17 cellular contexts compared by ENCODE assay signal in the genomic region with DNA sequence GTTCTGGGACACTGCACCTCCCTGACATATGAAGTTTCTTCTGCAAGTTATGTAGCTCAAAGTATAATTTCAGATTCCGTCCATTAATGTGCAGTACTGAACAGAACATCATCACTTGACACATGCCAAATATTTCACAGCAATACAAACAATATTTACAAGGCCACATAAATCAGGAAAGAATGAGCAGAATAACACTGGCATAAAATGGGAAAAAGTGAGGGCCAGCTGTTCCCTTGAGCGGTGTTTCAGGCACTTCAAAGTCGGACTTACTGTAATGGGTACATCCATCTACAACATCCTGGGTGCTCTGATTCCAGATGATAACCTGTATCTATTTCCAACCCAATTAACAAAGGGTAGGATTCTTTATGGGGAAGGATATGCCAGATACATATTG.
DNase-seq lines count a peak whose midpoint lies in the region; ATAC-seq and TF ChIP-seq lines count a peak whose summit lies in the region.
"Had no signal": no experiment of that assay in that cellular context is flagged by ENCODE, and none has a peak within 500 bp of the region (broad histone marks: within the 10 kb centered on the region; RNA-seq: fewer than 3 reads in every experiment).

No MANE protein-coding gene starts in this region.

- H3K27ac ChIP-seq in mammary epithelial cell (ENCODE audit: insufficient read depth, low read depth, low read length): no peak overlapping the region
- no peak overlapping the region for H3K27ac ChIP-seq in endodermal cell (ENCODE audit: low read depth, low read length)
- H3K27ac ChIP-seq: 22Rv1, BLaER1, GM23248 had no signal

- peaks cover 18% of the 10 kb centered on the region for H3K79me2 ChIP-seq in mammary epithelial cell (ENCODE audit: insufficient read depth, low read length)

- H3K4me3 Mint-ChIP-seq in MCF 10A (ENCODE audit: unreplicated experiment) (no peak overlapping the region), endodermal cell (no peak overlapping the region)
- H3K4me3 Mint-ChIP-seq: CD8-positive, alpha-beta memory T cell had no signal

- H3K9me3 ChIP-seq in mammary epithelial cell (replicated peaks; ENCODE audit: insufficient read depth, low read length) (no peaks in the 10 kb centered on the region), endodermal cell (ENCODE audit: control insufficient read depth, low read length) (no peaks in the 10 kb centered on the region), skeletal muscle satellite cell (replicated peaks; ENCODE audit: low read length) (no peaks in the 10 kb centered on the region)
- H3K9me3 ChIP-seq: BLaER1, Caco-2 had no signal

- intact Hi-C loops in MCF 10A (cut with micrococcal nuclease): no loop called here
- intact Hi-C loops in mammary epithelial cell (cut with micrococcal nuclease): loop anchor here (10.0 kb wide), 1 partner anchor 58 kb away; no protein-coding TSS in a partner anchor

- DNase-seq in MCF 10A (ENCODE audit: unreplicated experiment) (no peak), mammary epithelial cell (no peak), endodermal cell (no peak), SIG-M5 (lab: John Stamatoyannopoulos, UW) (no peak), foreskin fibroblast (no peak), anterior cingulate cortex (lab: John Stamatoyannopoulos, UW) (no peak)
- DNase-seq: AML-193; Caco-2; CD8-positive, alpha-beta memory T cell; DND-41; GDM1; GM23248; H7 had no signal

- H3K27ac Mint-ChIP-seq in MCF 10A (ENCODE audit: low read depth, unreplicated experiment) (peak overlapping the region; percentile 9), endodermal cell (peak overlapping the region; percentile 61)
- H3K27ac Mint-ChIP-seq: CD8-positive, alpha-beta memory T cell had no signal

- H3K9me3 Mint-ChIP-seq in MCF 10A (ENCODE audit: unreplicated experiment) (no peaks in the 10 kb centered on the region), endodermal cell (no peaks in the 10 kb centered on the region)
- H3K9me3 Mint-ChIP-seq: CD8-positive, alpha-beta memory T cell had no signal

- dilution Hi-C loops in mammary epithelial cell (cut with HindIII; ENCODE audit: low sequenced_read_pairs): no loop called here

- POLR2A ChIA-PET in MCF 10A (lab: Yijun Ruan, JAX): interaction anchor here (0.6 to 2.0 kb wide), 3 partner anchors 18 to 216 kb away, joined by 4 to 9 read pairs (median 5); no protein-coding TSS in a partner anchor

- H3K27me3 Mint-ChIP-seq in MCF 10A (ENCODE audit: insufficient read depth, unreplicated experiment): no peaks in the 10 kb centered on the region
- no peaks in the 10 kb centered on the region for H3K27me3 Mint-ChIP-seq in endodermal cell (ENCODE audit: insufficient read depth)
- H3K27me3 Mint-ChIP-seq: CD8-positive, alpha-beta memory T cell had no signal

- no peak for TF ChIP-seq CTCF in MCF 10A (IDR thresholded peaks at IDR 0.05; ENCODE audit: unreplicated experiment)
- TF ChIP-seq CTCF in mammary epithelial cell (conservative IDR thresholded peaks at IDR 0.05 in 1 of 2, IDR thresholded peaks at IDR 0.05 in 1 of 2; ENCODE audit: extremely low read depth in 1 of 2, insufficient read depth in 1 of 2, low read depth in 1 of 2, low read length in 2 of 2): no peak
- no peak for TF ChIP-seq CTCF in endodermal cell (conservative IDR thresholded peaks at IDR 0.05)
- no peak for TF ChIP-seq CTCF in foreskin fibroblast (IDR thresholded peaks at IDR 0.05; ENCODE audit: low read depth, low read length)

- CTCF ChIA-PET in MCF 10A (lab: Yijun Ruan, JAX): interaction anchor here (1.3 kb wide), 2 partner anchors 13 to 20 kb away, joined by 3 to 6 read pairs; no protein-coding TSS in a partner anchor
- CTCF ChIA-PET in mammary epithelial cell (lab: Charles Lee; ENCODE audit: low non-redundant PET): no interaction called here

- H3K27me3 ChIP-seq in mammary epithelial cell (ENCODE audit: insufficient read depth, low read length) (no peaks in the 10 kb centered on the region), endodermal cell (ENCODE audit: control insufficient read depth, insufficient read depth, low read length, poor library complexity, severe bottlenecking) (no peaks in the 10 kb centered on the region), skeletal muscle satellite cell (ENCODE audit: control insufficient read depth, insufficient read depth, low read length) (no peaks in the 10 kb centered on the region)
- H3K27me3 ChIP-seq: BLaER1 had no signal

- H3K4me3 ChIP-seq in mammary epithelial cell (replicated peaks in 1 of 3; ENCODE audit: insufficient read depth in 1 of 3, low read depth in 2 of 3, low read length in 3 of 3) (no peak overlapping the region), endodermal cell (ENCODE audit: low read length) (no peak overlapping the region), skeletal muscle satellite cell (ENCODE audit: low read length) (no peak overlapping the region), foreskin fibroblast (ENCODE audit: low read depth in 1 of 2, low read length in 2 of 2) (no peak overlapping the region)
- H3K4me3 ChIP-seq: BLaER1, GM23248 had no signal

- H3K4me1 ChIP-seq in mammary epithelial cell (ENCODE audit: insufficient read depth, low read length): peaks cover 17% of the 10 kb centered on the region
- no peaks in the 10 kb centered on the region for H3K4me1 ChIP-seq in endodermal cell (ENCODE audit: control insufficient read depth, insufficient read depth, low read length)
- H3K4me1 ChIP-seq in skeletal muscle satellite cell (ENCODE audit: control insufficient read depth, insufficient read depth, low read length): peaks cover 48% of the 10 kb centered on the region
- H3K4me1 ChIP-seq: BLaER1, Caco-2 had no signal

- no peak overlapping the region for H3K4me2 ChIP-seq in mammary epithelial cell (ENCODE audit: insufficient read depth, low read depth, low read length)
- peak overlapping the region; percentile 15 for H3K4me2 ChIP-seq in skeletal muscle satellite cell (ENCODE audit: low read length)
- H3K4me2 ChIP-seq: BLaER1 had no signal

- H4K20me1 ChIP-seq in mammary epithelial cell (ENCODE audit: insufficient read depth, low read length): no peaks in the 10 kb centered on the region
- H4K20me1 ChIP-seq: BLaER1 had no signal

- 97% methylated on average over 3 of the region's 3 CpGs for WGBS in mammary epithelial cell (ENCODE audit: low coverage, missing lambda C conversion rate)
- WGBS in endodermal cell (ENCODE audit: insufficient coverage in 1 of 2, insufficient read length in 1 of 2), 2 experiments: 97 to 100% methylated on average over 1 to 3 of the region's 3 CpGs

- H3K36me3 Mint-ChIP-seq in MCF 10A (ENCODE audit: insufficient read depth, unreplicated experiment) (peaks cover 43% of the 10 kb centered on the region), endodermal cell (ENCODE audit: low read depth) (peaks cover 74% of the 10 kb centered on the region)

- peaks cover 25% of the 10 kb centered on the region for H3K4me1 Mint-ChIP-seq in MCF 10A (ENCODE audit: insufficient read depth, unreplicated experiment)
- peaks cover 18% of the 10 kb centered on the region for H3K4me1 Mint-ChIP-seq in endodermal cell
- H3K4me1 Mint-ChIP-seq: CD8-positive, alpha-beta memory T cell had no signal

- H3K36me3 ChIP-seq in mammary epithelial cell (ENCODE audit: insufficient read depth, low read length): peaks cover 16% of the 10 kb centered on the region
- peaks cover 74% of the 10 kb centered on the region for H3K36me3 ChIP-seq in endodermal cell (ENCODE audit: control insufficient read depth, insufficient read depth, low read length)
- peaks cover 8% of the 10 kb centered on the region for H3K36me3 ChIP-seq in skeletal muscle satellite cell (ENCODE audit: insufficient read depth, low read length)

- no peak for ATAC-seq in GM19328 (IDR thresholded peaks at IDR 0.05; ENCODE audit: unreplicated experiment)

- BruUV-seq in MCF 10A (replicated peaks; lab: Mats Ljungman, UMichigan) (no TSS peak), mammary epithelial cell (replicated peaks; lab: Mats Ljungman, UMichigan) (no TSS peak)

- in situ Hi-C loops in mammary epithelial cell (cut with MboI; ENCODE audit: low sequenced_read_pairs in 2 of 2): no loop called here

- H2AFZ ChIP-seq in mammary epithelial cell (ENCODE audit: low read depth, low read length): no peak overlapping the region
- H2AFZ ChIP-seq: GM23248 had no signal

- H3K9ac ChIP-seq in mammary epithelial cell (ENCODE audit: insufficient read depth, low read length) (no peak overlapping the region), endodermal cell (ENCODE audit: extremely low read depth, low read length, poor library complexity, severe bottlenecking) (no peak overlapping the region), skeletal muscle satellite cell (ENCODE audit: low read depth, low read length) (no peak overlapping the region)
- H3K9ac ChIP-seq: BLaER1, GM23248 had no signal
